8 cellular contexts compared by ENCODE assay signal in the genomic region with DNA sequence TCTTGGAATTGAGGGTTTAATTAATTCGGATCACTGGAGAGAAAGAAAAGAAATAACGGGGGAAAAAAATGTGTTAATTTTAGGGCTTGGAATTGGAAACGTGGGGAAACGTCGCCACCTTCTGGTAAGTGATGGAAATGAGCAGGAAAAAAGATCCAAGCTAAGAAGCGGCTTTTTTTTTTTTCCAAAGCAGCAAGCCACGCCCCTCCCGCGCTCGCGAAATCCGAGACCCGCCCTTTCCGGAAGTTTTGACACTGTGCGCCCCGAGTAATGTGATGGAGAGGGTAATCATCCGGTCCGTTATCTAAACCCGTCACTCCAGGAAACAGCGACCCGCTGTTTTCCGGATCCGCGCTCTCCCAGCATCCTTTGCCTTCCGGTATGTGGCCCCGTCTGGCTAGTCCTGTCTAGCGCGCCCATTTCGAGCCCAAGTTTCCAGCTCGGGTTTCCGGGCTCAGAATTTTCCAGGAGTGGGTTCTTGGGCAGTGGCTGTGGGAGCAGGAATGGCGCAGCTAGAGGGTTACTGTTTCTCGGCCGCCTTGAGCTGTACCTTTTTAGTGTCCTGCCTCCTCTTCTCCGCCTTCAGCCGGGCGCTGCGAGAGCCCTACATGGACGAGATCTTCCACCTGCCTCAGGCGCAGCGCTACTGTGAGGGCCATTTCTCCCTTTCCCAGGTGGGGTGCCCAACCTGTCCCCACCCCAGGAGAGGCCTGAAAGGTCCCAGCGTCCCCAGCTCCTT. TPM values are rescaled to one million over a fixed set of nuclear protein-coding genes. Genes with fewer than 3 reads are reported as not detected.
DNase-seq lines count a peak whose midpoint lies in the region; ATAC-seq, FAIRE-seq and TF ChIP-seq lines count a peak whose summit lies in the region.

A gene with protein sequence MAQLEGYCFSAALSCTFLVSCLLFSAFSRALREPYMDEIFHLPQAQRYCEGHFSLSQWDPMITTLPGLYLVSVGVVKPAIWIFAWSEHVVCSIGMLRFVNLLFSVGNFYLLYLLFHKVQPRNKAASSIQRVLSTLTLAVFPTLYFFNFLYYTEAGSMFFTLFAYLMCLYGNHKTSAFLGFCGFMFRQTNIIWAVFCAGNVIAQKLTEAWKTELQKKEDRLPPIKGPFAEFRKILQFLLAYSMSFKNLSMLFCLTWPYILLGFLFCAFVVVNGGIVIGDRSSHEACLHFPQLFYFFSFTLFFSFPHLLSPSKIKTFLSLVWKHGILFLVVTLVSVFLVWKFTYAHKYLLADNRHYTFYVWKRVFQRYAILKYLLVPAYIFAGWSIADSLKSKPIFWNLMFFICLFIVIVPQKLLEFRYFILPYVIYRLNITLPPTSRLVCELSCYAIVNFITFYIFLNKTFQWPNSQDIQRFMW (plus strand): TSS at position 384 of the 739 bp plus-strand sequence. CDS start 120 bp downstream, at position 504.

- H3K36me3 Mint-ChIP-seq in activated B cell treated with CpG ODN at 0.5 μM for 24 hours (ENCODE audit: low read depth), result peaks cover 17% of the 10 kb centered on the region

- intact Hi-C loops in activated B cell treated with CpG ODN at 0.5 μM for 24 hours (cut with micrococcal nuclease), result loop anchor here (1.0 kb wide), 2 partner anchors 178 to 1304 kb away; no protein-coding TSS in a partner anchor

- DNase-seq in ACHN (peak; percentile 99), NCI-H226 (peak; percentile 96), activated B cell treated with CpG ODN at 0.5 μM for 24 hours (peak; percentile 85)
- DNase-seq in central memory CD4-positive, alpha-beta T cell, result peak; percentile 94
- peak; percentile 85 for DNase-seq in stimulated activated CD4-positive, alpha-beta T cell treated with anti-CD3 and anti-CD28 coated beads, Interleukin-12 subunit alpha, Interleukin-12 subunit beta, amount 100 ng/mL, for 4 hours

- CTCF ChIA-PET in activated B cell treated with CpG ODN at 0.5 μM for 24 hours (lab: Charles Lee), result interaction anchor here (0.9 to 1.2 kb wide), 2 partner anchors 9 to 174 kb away, joined by 3 to 4 read pairs; no protein-coding TSS in a partner anchor

- H3K4me3 Mint-ChIP-seq in activated B cell treated with CpG ODN at 0.5 μM for 24 hours, result peak within 1 kb of the TSS; percentile 92

- peak; percentile 98 for FAIRE-seq in islet of Langerhans (lab: Jason Lieb, UNC)

- peak; percentile 100 for ATAC-seq in GM18868 (IDR thresholded peaks at IDR 0.05; ENCODE audit: unreplicated experiment)
- peak; percentile 100 for ATAC-seq in HG03108 (IDR thresholded peaks at IDR 0.05; ENCODE audit: unreplicated experiment)
- peak; percentile 97 for ATAC-seq in activated B cell treated with CpG ODN at 0.5 μM for 24 hours (ENCODE audit: low read depth)

- H3K9me3 Mint-ChIP-seq in activated B cell treated with CpG ODN at 0.5 μM for 24 hours, result no peaks in the 10 kb centered on the region

- H3K4me1 Mint-ChIP-seq in activated B cell treated with CpG ODN at 0.5 μM for 24 hours, result peaks cover 15% of the 10 kb centered on the region

- in situ Hi-C loops in ACHN (cut with HindIII; ENCODE audit: low pct_ligation_motif_present, low pct_unique_long_range_greater_than_20kb, low sequenced_read_pairs), result no loop called here

- POLR2A ChIA-PET in activated B cell treated with CpG ODN at 0.5 μM for 24 hours (lab: Charles Lee), result interaction anchor here (0.6 to 1.8 kb wide), 6 partner anchors 10 to 1299 kb away, joined by 3 to 5 read pairs (median 4); a partner anchor contains a TSS

- no peak for TF ChIP-seq CTCF in activated B cell treated with CpG ODN at 0.5 μM for 24 hours (IDR thresholded peaks at IDR 0.05)

- no peaks in the 10 kb centered on the region for H3K27me3 Mint-ChIP-seq in activated B cell treated with CpG ODN at 0.5 μM for 24 hours

- peak within 1 kb of the TSS; percentile 87 for H3K27ac Mint-ChIP-seq in activated B cell treated with CpG ODN at 0.5 μM for 24 hours

RNA-seq across cellular contexts. Expression of the gene that starts here (rescaled TPM):
- total RNA-seq in activated B cell treated with CpG ODN at 0.5 μM for 24 hours, result 9.3 and 9.8 TPM in 2 replicates

Comparison
In these comparisons a context has a peak if more than half of its experiments do, and no peak if none do; other contexts are left out.
1. Peak in every context shown above with its lines: DNase-seq and ATAC-seq.